Comparison of ENCODE assay signal across 8 cellular contexts in genomic region chr3:99875925-99876781, GRCh38. TPM values are rescaled to one million over a fixed set of nuclear protein-coding genes. Genes with fewer than 3 reads are reported as not detected.
DNase-seq lines count a peak whose midpoint lies in the region; ATAC-seq and TF ChIP-seq lines count a peak whose summit lies in the region.

No MANE protein-coding gene starts in this region.

- peaks cover 12% of the 10 kb centered on the region; the same call in 1 of the 2 replicates for H3F3A ChIP-seq in PC-9 (ENCODE audit: insufficient read depth, low read depth)

- DNase-seq in AG04449 (ENCODE audit: low read depth, low spot score), result no peak
- peak; percentile 76 to 86 for DNase-seq in PC-9
- peak; percentile 44 for DNase-seq in activated T-helper 9 cell treated with anti-CD3 and anti-CD28 coated beads, Interleukin-2, amount 50 U/mL, for 16 hours (ENCODE audit: low read depth)
- peak; percentile 83 for DNase-seq in fibroblast of pulmonary artery (ENCODE audit: low read depth)
- DNase-seq in natural killer cell treated with Interleukin-12 subunit alpha and Interleukin-12 subunit beta and Interleukin-15 and Interleukin-18, amount 100 ng/mL, for 72 hours (ENCODE audit: low spot score), result peak; percentile 79
- peak; percentile 44 to 70 (median 66) for DNase-seq in stimulated activated naive CD4-positive, alpha-beta T cell (lab: John Stamatoyannopoulos, UW)

- BruUV-seq in PC-9 (replicated peaks; lab: Mats Ljungman, UMichigan), result no TSS peak

- H3K27ac Mint-ChIP-seq in natural killer cell treated with Interleukin-12 subunit alpha and Interleukin-12 subunit beta and Interleukin-15 and Interleukin-18, amount 100 ng/mL, for 72 hours, result no peak overlapping the region

- CTCF ChIA-PET in AG04449 (lab: Yijun Ruan, JAX), result interaction anchor here (0.7 to 1.5 kb wide), 3 partner anchors 33 to 378 kb away, joined by 3 to 9 read pairs (median 7); no protein-coding TSS in a partner anchor
- CTCF ChIA-PET in PC-9 (lab: Charles Lee), result interaction anchor here (0.7 to 1.1 kb wide), 2 partner anchors 32 to 125 kb away, joined by 3 to 4 read pairs; no protein-coding TSS in a partner anchor

- no peaks in the 10 kb centered on the region for H3K9me2 ChIP-seq in PC-9 (ENCODE audit: insufficient read depth)

- H3K9me3 Mint-ChIP-seq in natural killer cell treated with Interleukin-12 subunit alpha and Interleukin-12 subunit beta and Interleukin-15 and Interleukin-18, amount 100 ng/mL, for 72 hours, result no peaks in the 10 kb centered on the region

- intact Hi-C loops in PC-9 (cut with micrococcal nuclease; ENCODE audit: unreplicated experiment), result loop anchor here (2.0 kb wide), 3 partner anchors 15 to 35 kb away; no protein-coding TSS in a partner anchor

- peak overlapping the region; percentile 79 for H3K4me3 Mint-ChIP-seq in natural killer cell treated with Interleukin-12 subunit alpha and Interleukin-12 subunit beta and Interleukin-15 and Interleukin-18, amount 100 ng/mL, for 72 hours

- H3K9me3 ChIP-seq in PC-9 (ENCODE audit: insufficient read depth, low read depth), result no peaks in the 10 kb centered on the region

- H3K4me2 ChIP-seq in PC-9, result peak overlapping the region; percentile 81

- TF ChIP-seq CTCF in AG04449 (IDR thresholded peaks at IDR 0.05; ENCODE audit: insufficient read depth, low read length, missing control alignments) (no peak), PC-9 (conservative IDR thresholded peaks at IDR 0.05) (no peak), fibroblast of pulmonary artery (IDR thresholded peaks at IDR 0.05; ENCODE audit: low read length, missing control alignments) (no peak)

- H3K27ac ChIP-seq in PC-9, result peak overlapping the region; percentile 60

- peak overlapping the region; percentile 79 for H3K4me3 ChIP-seq in AG04449 (ENCODE audit: low read depth, low read length)
- H3K4me3 ChIP-seq in PC-9, result peak overlapping the region; percentile 65
- peak overlapping the region; percentile 80 for H3K4me3 ChIP-seq in fibroblast of pulmonary artery (replicated peaks; ENCODE audit: low read depth, low read length)

- no peaks in the 10 kb centered on the region for H4K20me1 ChIP-seq in PC-9 (ENCODE audit: insufficient read depth)

- no peaks in the 10 kb centered on the region for H3K27me3 ChIP-seq in PC-9 (ENCODE audit: insufficient read depth, low read depth)

- no peaks in the 10 kb centered on the region for H3K36me3 Mint-ChIP-seq in natural killer cell treated with Interleukin-12 subunit alpha and Interleukin-12 subunit beta and Interleukin-15 and Interleukin-18, amount 100 ng/mL, for 72 hours

- peaks cover 17 to 24% of the 10 kb centered on the region in 2 donors for H3K4me1 Mint-ChIP-seq in natural killer cell treated with Interleukin-12 subunit alpha and Interleukin-12 subunit beta and Interleukin-15 and Interleukin-18, amount 100 ng/mL, for 72 hours (ENCODE audit: low read depth in 2 of 2)

- peak overlapping the region; percentile 89 for H2AFZ ChIP-seq in PC-9

- peaks cover 9 to 15% of the 10 kb centered on the region in 2 donors for H3K27me3 Mint-ChIP-seq in natural killer cell treated with Interleukin-12 subunit alpha and Interleukin-12 subunit beta and Interleukin-15 and Interleukin-18, amount 100 ng/mL, for 72 hours

- POLR2A ChIA-PET in AG04449 (lab: Yijun Ruan, JAX) (interaction anchor here (0.7 to 1.5 kb wide), 7 partner anchors 14 to 170 kb away, joined by 3 to 4 read pairs (median 3); no protein-coding TSS in a partner anchor), PC-9 (lab: Charles Lee; ENCODE audit: unreplicated experiment) (interaction anchor here (0.6 to 1.4 kb wide), 6 partner anchors 14 to 459 kb away, joined by 3 to 13 read pairs (median 5); no protein-coding TSS in a partner anchor)

- peak; percentile 84 for ATAC-seq in GM19043 (IDR thresholded peaks at IDR 0.05; ENCODE audit: low read depth, unreplicated experiment)
- ATAC-seq in HG03280 (IDR thresholded peaks at IDR 0.05; ENCODE audit: unreplicated experiment), result peak; percentile 96
- ATAC-seq in natural killer cell treated with Interleukin-12 subunit alpha and Interleukin-12 subunit beta and Interleukin-15 and Interleukin-18, amount 100 ng/mL, for 72 hours, result peak; percentile 95 to 96

- peaks cover 65% of the 10 kb centered on the region for H3K4me1 ChIP-seq in PC-9 (replicated peaks; ENCODE audit: insufficient read depth)

- no peaks in the 10 kb centered on the region for H3K36me3 ChIP-seq in PC-9 (ENCODE audit: low read depth)

- peaks cover 62% of the 10 kb centered on the region for H3K79me2 ChIP-seq in PC-9 (ENCODE audit: low read depth)

RNA-seq across cellular contexts. Expression of gene CMSS1, which starts 58.5 kb away (rescaled TPM):
- total RNA-seq in PC-9 (2021), result 96.8 and 98.9 TPM in 2 replicates
- 10 to 100 TPM; 35.7 to 67.8 TPM for total RNA-seq in natural killer cell treated with Interleukin-12 subunit alpha and Interleukin-12 subunit beta and Interleukin-15 and Interleukin-18, amount 100 ng/mL, for 72 hours
